Comparison of ENCODE assay signal across 8 cellular contexts in genomic region chr1:31644560-31645273, GRCh38. TPM values are rescaled to one million over a fixed set of nuclear protein-coding genes. Genes with fewer than 3 reads are reported as not detected.
DNase-seq lines count a peak whose midpoint lies in the region; ATAC-seq, FAIRE-seq and TF ChIP-seq lines count a peak whose summit lies in the region.

TSS of gene PEF1 (minus strand) at chr1:31644876. CDS start at chr1:31644864, 12 bp downstream.

- H3K4me3 ChIP-seq in astrocyte (ENCODE audit: insufficient read depth, low read depth, low read length) (peak within 1 kb of the TSS; percentile 88), right cardiac atrium (ENCODE audit: low read length) (peak within 1 kb of the TSS; percentile 65), uterus (peak within 1 kb of the TSS; percentile 82 to 87)

- H3K27ac ChIP-seq in astrocyte (ENCODE audit: low read depth, low read length) (peak within 1 kb of the TSS; percentile 98), right cardiac atrium (ENCODE audit: low read length) (peak within 1 kb of the TSS; percentile 98), uterus (peak within 1 kb of the TSS; percentile 90 to 92)

- H3K4me1 ChIP-seq in astrocyte (ENCODE audit: insufficient read depth, low read length): peaks cover 29% of the 10 kb centered on the region
- peaks cover 10% of the 10 kb centered on the region for H3K4me1 ChIP-seq in right cardiac atrium (ENCODE audit: control insufficient read depth, insufficient read depth, low read length)
- H3K4me1 ChIP-seq in uterus: peaks cover 10 to 21% of the 10 kb centered on the region in 2 donors

- peaks cover 19% of the 10 kb centered on the region for H3K4me1 Mint-ChIP-seq in astrocyte (ENCODE audit: low read depth, unreplicated experiment)

- no peaks in the 10 kb centered on the region for H3K9me3 Mint-ChIP-seq in astrocyte (ENCODE audit: unreplicated experiment)

- intact Hi-C loops in right cardiac atrium (cut with DNase I) (no loop called here), uterus (cut with DNase I; ENCODE audit: low total_unique reads) (no loop called here)

- H3K27me3 Mint-ChIP-seq in astrocyte (ENCODE audit: low read depth, unreplicated experiment): no peaks in the 10 kb centered on the region

- H2AFZ ChIP-seq in astrocyte (ENCODE audit: low read depth, low read length): peak within 1 kb of the TSS; percentile 99

- H3K36me3 Mint-ChIP-seq in astrocyte (ENCODE audit: low read depth, unreplicated experiment): peaks cover 2% of the 10 kb centered on the region

- WGBS in right cardiac atrium: under 1% methylated on average over 56 of the region's 56 CpGs

- no peaks in the 10 kb centered on the region for H3K27me3 ChIP-seq in astrocyte (ENCODE audit: insufficient read depth, low read length)
- H3K27me3 ChIP-seq in right cardiac atrium (ENCODE audit: control insufficient read depth, insufficient read depth): no peaks in the 10 kb centered on the region
- no peaks in the 10 kb centered on the region for H3K27me3 ChIP-seq in uterus

- no peaks in the 10 kb centered on the region for H3K9me3 ChIP-seq in astrocyte (ENCODE audit: insufficient read depth, low read depth, low read length)
- H3K9me3 ChIP-seq in right cardiac atrium (ENCODE audit: control insufficient read depth, low read length): no peaks in the 10 kb centered on the region
- no peaks in the 10 kb centered on the region for H3K9me3 ChIP-seq in uterus

- H4K20me1 ChIP-seq in astrocyte (ENCODE audit: insufficient read depth, low read length): peaks cover 20% of the 10 kb centered on the region

- peak within 1 kb of the TSS; percentile 100 for H3K27ac Mint-ChIP-seq in astrocyte (ENCODE audit: unreplicated experiment)

- FAIRE-seq in astrocyte (lab: Jason Lieb, UNC): peak; percentile 66

- DNase-seq in NCI-H2029 (lab: John Stamatoyannopoulos, UW) (peak; percentile 98), T-helper 22 cell (ENCODE audit: low read depth) (peak; percentile 98), astrocyte (ENCODE audit: low read depth) (peak; percentile 95), right cardiac atrium (peak; percentile 99 to 100 (median 100)), pulmonary artery endothelial cell (ENCODE audit: low read depth, low spot score) (peak; percentile 93), uterus (peak; percentile 99)

- TF ChIP-seq POLR2A in uterus (IDR thresholded peaks at IDR 0.05): peak; percentile 63 to 86

- TF ChIP-seq CTCF in astrocyte (IDR thresholded peaks at IDR 0.05; ENCODE audit: insufficient read depth, low read depth, low read length) (no peak), uterus (IDR thresholded peaks at IDR 0.05) (no peak)

- peaks cover 46% of the 10 kb centered on the region for H3K79me2 ChIP-seq in astrocyte (ENCODE audit: insufficient read depth, low read length)

- peak within 1 kb of the TSS; percentile 97 for H3K9ac ChIP-seq in astrocyte (ENCODE audit: low read length)

- H3K36me3 ChIP-seq in astrocyte (ENCODE audit: insufficient read depth, low read length) (no peaks in the 10 kb centered on the region), uterus (no peaks in the 10 kb centered on the region)

- ATAC-seq in GM18502 (IDR thresholded peaks at IDR 0.05; ENCODE audit: poor library complexity, unreplicated experiment) (peak; percentile 88), HG02970 (IDR thresholded peaks at IDR 0.05; ENCODE audit: low FRiP score, unreplicated experiment) (peak; percentile 96), right cardiac atrium (peak; percentile 94 to 96)

- H3K4me3 Mint-ChIP-seq in astrocyte (ENCODE audit: unreplicated experiment): peak within 1 kb of the TSS; percentile 97

- peak within 1 kb of the TSS; percentile 99 for H3K4me2 ChIP-seq in astrocyte (ENCODE audit: low read length)

RNA-seq across cellular contexts. Expression of gene PEF1, which starts in this region (rescaled TPM):
- total RNA-seq in astrocyte (56.3 and 57.9 TPM in 2 replicates), right cardiac atrium (10 to 100 TPM; 38.6 to 46.0 (median 42.2) TPM), pulmonary artery endothelial cell (99.4 and 133 TPM in 2 replicates), uterus (10 to 100 TPM; 48.4 to 72.1 (median 61.9) TPM)
- 47.7 TPM for polyA plus RNA-seq in right cardiac atrium

Comparison
In these comparisons a context has a peak if more than half of its experiments do, and no peak if none do; other contexts are left out.
1. Peak in every context shown above with its lines: DNase-seq, ATAC-seq, H3K4me3 ChIP-seq and H3K27ac ChIP-seq.